Comparison of ENCODE assay signal across 8 cellular contexts in the genomic region with DNA sequence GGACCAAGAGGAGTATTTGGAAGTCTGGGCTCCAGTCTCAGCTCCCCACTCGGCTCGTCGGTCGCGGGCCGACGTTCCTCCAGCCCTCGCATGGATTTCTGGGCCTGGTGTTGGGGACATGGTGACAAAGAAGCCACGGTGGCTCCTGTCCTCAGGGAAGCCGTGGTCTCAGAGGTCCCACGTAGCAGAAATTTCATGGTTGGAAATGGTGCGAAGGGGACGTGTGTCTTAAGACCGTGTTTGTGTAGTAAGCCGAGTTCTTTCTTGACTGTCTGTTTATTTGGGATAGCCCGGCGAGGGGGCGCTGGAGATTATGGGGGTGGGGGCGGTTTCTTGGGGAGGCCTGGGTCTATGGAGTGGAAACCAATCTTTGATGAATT. TPM values are rescaled to one million over a fixed set of nuclear protein-coding genes. Genes with fewer than 3 reads are reported as not detected.
DNase-seq lines count a peak whose midpoint lies in the region; ATAC-seq and TF ChIP-seq lines count a peak whose summit lies in the region.

No MANE protein-coding gene starts in this region.

- in situ Hi-C loops in gastrocnemius medialis (cut with MboI; ENCODE audit: low sequenced_read_pairs in 4 of 4), result no loop called here

- no peaks in the 10 kb centered on the region for H3K9me3 ChIP-seq in gastrocnemius medialis

- peak overlapping the region in 3 of 4 donors; percentile 53 to 68 (median 65) for H3K27ac ChIP-seq in gastrocnemius medialis

- ATAC-seq in Right ventricle myocardium superior (ENCODE audit: poor library complexity), result peak; percentile 20
- peak; percentile 24 to 28 for ATAC-seq in left cardiac atrium
- ATAC-seq in gastrocnemius medialis, result peak in 1 of 2 donors; percentile 32
- no peak for ATAC-seq in HG03025 (IDR thresholded peaks at IDR 0.05; ENCODE audit: low FRiP score, unreplicated experiment)

- no peak for DNase-seq in Right ventricle myocardium superior
- DNase-seq in cardiac septum (ENCODE audit: low spot score), result no peak
- DNase-seq in activated T-cell treated with anti-CD3 and anti-CD28 coated beads, Interleukin-2, amount 50 U/mL, for 48 hours, result peak; percentile 25 to 28
- no peak for DNase-seq in left cardiac atrium
- DNase-seq in gastrocnemius medialis, result no peak
- no peak for DNase-seq in activated gamma-delta T cell (lab: John Stamatoyannopoulos, UW)
- no peak for DNase-seq in NCI-H146 treated with DMSO at 0.1 percent for 48 hours (lab: John Stamatoyannopoulos, UW; ENCODE audit: unreplicated experiment)

- no peak for TF ChIP-seq POLR2A in gastrocnemius medialis (IDR thresholded peaks at IDR 0.05)

- peaks cover 4 to 24% (median 7%) of the 10 kb centered on the region in 3 donors for H3K27me3 ChIP-seq in gastrocnemius medialis

- TF ChIP-seq CTCF in gastrocnemius medialis (IDR thresholded peaks at IDR 0.05 in 4 of 5, conservative IDR thresholded peaks at IDR 0.05 in 1 of 5), result no peak

- peaks cover 0 to 7% of the 10 kb centered on the region in 2 donors for H3K4me1 ChIP-seq in gastrocnemius medialis

- peak overlapping the region; percentile 53 to 70 (median 63) for H3K4me3 ChIP-seq in gastrocnemius medialis

- intact Hi-C loops in Right ventricle myocardium superior (cut with DNase I) (no loop called here), cardiac septum (cut with DNase I) (no loop called here), left cardiac atrium (cut with DNase I) (no loop called here), gastrocnemius medialis (cut with DNase I; ENCODE audit: low total_unique reads) (no loop called here)

- H3K36me3 ChIP-seq in gastrocnemius medialis, result no peaks in the 10 kb centered on the region

RNA-seq across cellular contexts. Expression of gene MAP3K7, which starts 23.4 kb away (rescaled TPM):
- total RNA-seq in Right ventricle myocardium superior (14.7 TPM), cardiac septum (23.9 TPM), left cardiac atrium (10 to 100 TPM; 14.0 to 17.1 TPM), gastrocnemius medialis (10 to 100 TPM; 16.6 to 27.2 (median 18.9) TPM)

Comparison
In these comparisons a context has a peak if more than half of its experiments do, and no peak if none do; other contexts are left out.
1. DNase-seq: peak in activated T-cell treated with anti-CD3 and anti-CD28 coated beads, Interleukin-2, amount 50 U/mL, for 48 hours (2 of 2); none in Right ventricle myocardium superior (single experiment), cardiac septum (single experiment), left cardiac atrium (single experiment), gastrocnemius medialis (0 of 2), activated gamma-delta T cell (single experiment) and NCI-H146 treated with DMSO at 0.1 percent for 48 hours (single experiment).